Comparison of ENCODE assay signal across 13 cellular contexts in genomic region chr3:153463895-153464294, GRCh38.
DNase-seq lines count a peak whose midpoint lies in the region; ATAC-seq and TF ChIP-seq lines count a peak whose summit lies in the region.
"Had no signal": no experiment of that assay in that cellular context is flagged by ENCODE, and none has a peak within 500 bp of the region (broad histone marks: within the 10 kb centered on the region; RNA-seq: fewer than 3 reads in every experiment).

No MANE protein-coding gene starts in this region.

- H3K27me3 ChIP-seq in tibial nerve: no peaks in the 10 kb centered on the region

- TF ChIP-seq EP300 in tibial nerve (IDR thresholded peaks at IDR 0.05): no peak

- H3K9me3 ChIP-seq in tibial nerve: no peaks in the 10 kb centered on the region
- H3K9me3 ChIP-seq: Caco-2 had no signal

- H3K4me1 ChIP-seq in tibial nerve: no peaks in the 10 kb centered on the region
- H3K4me1 ChIP-seq: Caco-2 had no signal

- 82 to 84% methylated on average over 3 of the region's 3 CpGs for WGBS in tibial nerve, 2 donors

- DNase-seq in putamen (ENCODE audit: low spot score) (peak; percentile 8), GM13977 (ENCODE audit: low spot score) (no peak), tibial nerve (ENCODE audit: low spot score in 2 of 2) (no peak), NCI-H1105 treated with DMSO at 0.1 percent for 48 hours (lab: John Stamatoyannopoulos, UW) (no peak)
- DNase-seq: activated B cell treated with CpG ODN at 0.5 μM for 24 hours; Caco-2; cerebellar nuclear complex; NCI-H187; stimulated activated naive CD8-positive, alpha-beta T cell treated with anti-CD3 and anti-CD28 coated beads, Interleukin-15, amount 100 ng/mL, for 72 hours had no signal

- no peak for TF ChIP-seq POLR2A in tibial nerve (IDR thresholded peaks at IDR 0.05)

- in situ Hi-C loops in GM13977 (cut with MboI; ENCODE audit: low pct_unique_long_range_greater_than_20kb, low sequenced_read_pairs, unreplicated experiment): no loop called here

- ATAC-seq in GM19328 (IDR thresholded peaks at IDR 0.05; ENCODE audit: unreplicated experiment) (peak; percentile 92), HG02610 (IDR thresholded peaks at IDR 0.05; ENCODE audit: unreplicated experiment) (peak; percentile 87), HG03469 (IDR thresholded peaks at IDR 0.05; ENCODE audit: unreplicated experiment) (peak; percentile 98)
- ATAC-seq: Panc1; stimulated activated naive CD8-positive, alpha-beta T cell treated with anti-CD3 and anti-CD28 coated beads, Interleukin-15, amount 100 ng/mL, for 72 hours had no signal

- H3K4me3 ChIP-seq in tibial nerve: no peak overlapping the region

- no peak overlapping the region for H3K27ac ChIP-seq in tibial nerve

- TF ChIP-seq CTCF in GM13977 (IDR thresholded peaks at IDR 0.05; ENCODE audit: extremely low read depth, insufficient read depth, missing control alignments): no peak
- TF ChIP-seq CTCF in tibial nerve (IDR thresholded peaks at IDR 0.05): no peak

- H3K36me3 ChIP-seq in tibial nerve: no peaks in the 10 kb centered on the region
